ENCODE assay signal across 1 cellular context in the genomic region with DNA sequence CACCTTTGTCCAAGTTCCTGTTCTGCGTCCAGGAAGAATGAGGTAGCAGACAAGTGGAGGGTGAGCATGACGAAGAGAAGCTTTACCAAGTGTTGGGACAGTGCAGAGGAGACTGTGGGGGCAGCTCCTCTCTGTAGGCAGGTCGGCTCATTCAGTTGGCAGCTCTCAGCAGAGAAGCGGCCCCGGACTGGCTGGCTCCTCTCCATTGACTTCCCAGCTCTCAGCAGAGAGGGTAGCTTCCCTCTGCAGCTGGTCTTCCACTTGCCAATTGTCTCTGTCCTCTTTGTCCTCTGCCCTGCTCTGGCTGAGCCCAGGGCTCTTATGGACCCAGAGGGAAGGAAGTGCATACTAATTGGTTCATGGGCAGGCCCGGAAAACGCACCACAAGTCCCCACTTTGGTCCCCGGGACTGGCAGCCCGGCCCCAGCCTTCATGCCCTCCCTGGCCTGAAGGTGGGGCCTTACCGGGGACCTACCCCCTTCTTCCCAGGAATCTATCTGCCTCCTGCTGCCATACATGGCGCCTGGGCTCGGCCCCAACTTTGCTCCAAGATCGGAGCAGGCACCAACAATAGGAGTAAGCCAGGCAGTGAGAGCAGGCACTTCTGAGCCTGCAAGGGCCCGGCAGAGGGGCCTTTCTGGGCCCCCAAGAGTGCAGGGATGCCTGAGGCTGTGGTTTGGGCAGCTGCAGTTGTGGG.
TF ChIP-seq lines count a peak whose summit lies in the region.

No MANE protein-coding gene starts in this region.

TF ChIP-seq in H1, 55 proteins besides CTCF, POLR2A, EP300 and RAD21:
- TF ChIP-seq SIX5 (IDR thresholded peaks at IDR 0.05; ENCODE audit: low read depth, low read length) (no peak), ASH2L (IDR thresholded peaks at IDR 0.05; ENCODE audit: low read length) (no peak), SP2 (IDR thresholded peaks at IDR 0.05; ENCODE audit: low read length) (no peak), BCL11A (IDR thresholded peaks at IDR 0.05; ENCODE audit: low read depth in 2 of 2, low read length in 2 of 2) (no peak), CHD1 (IDR thresholded peaks at IDR 0.05; ENCODE audit: low read depth, low read length) (no peak), GABPA (IDR thresholded peaks at IDR 0.05; ENCODE audit: borderline replicate concordance, insufficient read depth, low read length) (no peak), SP4 (IDR thresholded peaks at IDR 0.05; ENCODE audit: low read length) (no peak), KDM1A (IDR thresholded peaks at IDR 0.05; ENCODE audit: borderline replicate concordance, low read length) (no peak), JUND (IDR thresholded peaks at IDR 0.05; ENCODE audit: low read length) (no peak), TAF7 (optimal IDR thresholded peaks at IDR 0.05; ENCODE audit: borderline replicate concordance, low read depth, low read length) (no peak), TAF1 (IDR thresholded peaks at IDR 0.05; ENCODE audit: low read depth, low read length) (no peak), MAFK (IDR thresholded peaks at IDR 0.05; ENCODE audit: low read depth, low read length) (no peak), CREB1 (IDR thresholded peaks at IDR 0.05) (no peak), SIN3A (conservative IDR thresholded peaks at IDR 0.05 in 1 of 2, IDR thresholded peaks at IDR 0.05 in 1 of 2; ENCODE audit: low read depth in 1 of 2, low read length in 2 of 2) (no peak)
- TF ChIP-seq, protein P1, sequence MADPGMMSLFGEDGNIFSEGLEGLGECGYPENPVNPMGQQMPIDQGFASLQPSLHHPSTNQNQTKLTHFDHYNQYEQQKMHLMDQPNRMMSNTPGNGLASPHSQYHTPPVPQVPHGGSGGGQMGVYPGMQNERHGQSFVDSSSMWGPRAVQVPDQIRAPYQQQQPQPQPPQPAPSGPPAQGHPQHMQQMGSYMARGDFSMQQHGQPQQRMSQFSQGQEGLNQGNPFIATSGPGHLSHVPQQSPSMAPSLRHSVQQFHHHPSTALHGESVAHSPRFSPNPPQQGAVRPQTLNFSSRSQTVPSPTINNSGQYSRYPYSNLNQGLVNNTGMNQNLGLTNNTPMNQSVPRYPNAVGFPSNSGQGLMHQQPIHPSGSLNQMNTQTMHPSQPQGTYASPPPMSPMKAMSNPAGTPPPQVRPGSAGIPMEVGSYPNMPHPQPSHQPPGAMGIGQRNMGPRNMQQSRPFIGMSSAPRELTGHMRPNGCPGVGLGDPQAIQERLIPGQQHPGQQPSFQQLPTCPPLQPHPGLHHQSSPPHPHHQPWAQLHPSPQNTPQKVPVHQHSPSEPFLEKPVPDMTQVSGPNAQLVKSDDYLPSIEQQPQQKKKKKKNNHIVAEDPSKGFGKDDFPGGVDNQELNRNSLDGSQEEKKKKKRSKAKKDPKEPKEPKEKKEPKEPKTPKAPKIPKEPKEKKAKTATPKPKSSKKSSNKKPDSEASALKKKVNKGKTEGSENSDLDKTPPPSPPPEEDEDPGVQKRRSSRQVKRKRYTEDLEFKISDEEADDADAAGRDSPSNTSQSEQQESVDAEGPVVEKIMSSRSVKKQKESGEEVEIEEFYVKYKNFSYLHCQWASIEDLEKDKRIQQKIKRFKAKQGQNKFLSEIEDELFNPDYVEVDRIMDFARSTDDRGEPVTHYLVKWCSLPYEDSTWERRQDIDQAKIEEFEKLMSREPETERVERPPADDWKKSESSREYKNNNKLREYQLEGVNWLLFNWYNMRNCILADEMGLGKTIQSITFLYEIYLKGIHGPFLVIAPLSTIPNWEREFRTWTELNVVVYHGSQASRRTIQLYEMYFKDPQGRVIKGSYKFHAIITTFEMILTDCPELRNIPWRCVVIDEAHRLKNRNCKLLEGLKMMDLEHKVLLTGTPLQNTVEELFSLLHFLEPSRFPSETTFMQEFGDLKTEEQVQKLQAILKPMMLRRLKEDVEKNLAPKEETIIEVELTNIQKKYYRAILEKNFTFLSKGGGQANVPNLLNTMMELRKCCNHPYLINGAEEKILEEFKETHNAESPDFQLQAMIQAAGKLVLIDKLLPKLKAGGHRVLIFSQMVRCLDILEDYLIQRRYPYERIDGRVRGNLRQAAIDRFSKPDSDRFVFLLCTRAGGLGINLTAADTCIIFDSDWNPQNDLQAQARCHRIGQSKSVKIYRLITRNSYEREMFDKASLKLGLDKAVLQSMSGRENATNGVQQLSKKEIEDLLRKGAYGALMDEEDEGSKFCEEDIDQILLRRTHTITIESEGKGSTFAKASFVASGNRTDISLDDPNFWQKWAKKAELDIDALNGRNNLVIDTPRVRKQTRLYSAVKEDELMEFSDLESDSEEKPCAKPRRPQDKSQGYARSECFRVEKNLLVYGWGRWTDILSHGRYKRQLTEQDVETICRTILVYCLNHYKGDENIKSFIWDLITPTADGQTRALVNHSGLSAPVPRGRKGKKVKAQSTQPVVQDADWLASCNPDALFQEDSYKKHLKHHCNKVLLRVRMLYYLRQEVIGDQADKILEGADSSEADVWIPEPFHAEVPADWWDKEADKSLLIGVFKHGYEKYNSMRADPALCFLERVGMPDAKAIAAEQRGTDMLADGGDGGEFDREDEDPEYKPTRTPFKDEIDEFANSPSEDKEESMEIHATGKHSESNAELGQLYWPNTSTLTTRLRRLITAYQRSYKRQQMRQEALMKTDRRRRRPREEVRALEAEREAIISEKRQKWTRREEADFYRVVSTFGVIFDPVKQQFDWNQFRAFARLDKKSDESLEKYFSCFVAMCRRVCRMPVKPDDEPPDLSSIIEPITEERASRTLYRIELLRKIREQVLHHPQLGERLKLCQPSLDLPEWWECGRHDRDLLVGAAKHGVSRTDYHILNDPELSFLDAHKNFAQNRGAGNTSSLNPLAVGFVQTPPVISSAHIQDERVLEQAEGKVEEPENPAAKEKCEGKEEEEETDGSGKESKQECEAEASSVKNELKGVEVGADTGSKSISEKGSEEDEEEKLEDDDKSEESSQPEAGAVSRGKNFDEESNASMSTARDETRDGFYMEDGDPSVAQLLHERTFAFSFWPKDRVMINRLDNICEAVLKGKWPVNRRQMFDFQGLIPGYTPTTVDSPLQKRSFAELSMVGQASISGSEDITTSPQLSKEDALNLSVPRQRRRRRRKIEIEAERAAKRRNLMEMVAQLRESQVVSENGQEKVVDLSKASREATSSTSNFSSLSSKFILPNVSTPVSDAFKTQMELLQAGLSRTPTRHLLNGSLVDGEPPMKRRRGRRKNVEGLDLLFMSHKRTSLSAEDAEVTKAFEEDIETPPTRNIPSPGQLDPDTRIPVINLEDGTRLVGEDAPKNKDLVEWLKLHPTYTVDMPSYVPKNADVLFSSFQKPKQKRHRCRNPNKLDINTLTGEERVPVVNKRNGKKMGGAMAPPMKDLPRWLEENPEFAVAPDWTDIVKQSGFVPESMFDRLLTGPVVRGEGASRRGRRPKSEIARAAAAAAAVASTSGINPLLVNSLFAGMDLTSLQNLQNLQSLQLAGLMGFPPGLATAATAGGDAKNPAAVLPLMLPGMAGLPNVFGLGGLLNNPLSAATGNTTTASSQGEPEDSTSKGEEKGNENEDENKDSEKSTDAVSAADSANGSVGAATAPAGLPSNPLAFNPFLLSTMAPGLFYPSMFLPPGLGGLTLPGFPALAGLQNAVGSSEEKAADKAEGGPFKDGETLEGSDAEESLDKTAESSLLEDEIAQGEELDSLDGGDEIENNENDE (IDR thresholded peaks at IDR 0.05; ENCODE audit: insufficient replicate concordance, low read length), result no peak
